Comparison of ENCODE assay signal across 15 cellular contexts in genomic region chr5:173228639-173229380, GRCh38. TPM values are rescaled to one million over a fixed set of nuclear protein-coding genes. Genes with fewer than 3 reads are reported as not detected.
DNase-seq lines count a peak whose midpoint lies in the region; ATAC-seq, FAIRE-seq and TF ChIP-seq lines count a peak whose summit lies in the region.
"Had no signal": no experiment of that assay in that cellular context is flagged by ENCODE, and none has a peak within 500 bp of the region (broad histone marks: within the 10 kb centered on the region; RNA-seq: fewer than 3 reads in every experiment).

No MANE protein-coding gene starts in this region.

- H3K23ac ChIP-seq in mesenchymal stem cell (ENCODE audit: low read length in 2 of 2), result peak overlapping the region in 1 of 2 experiments; percentile 18

- H3K9ac ChIP-seq in K562 (ENCODE audit: insufficient read depth in 1 of 2, low read depth in 2 of 2, low read length in 2 of 2) (no peak overlapping the region), mesenchymal stem cell (ENCODE audit: low read length) (no peak overlapping the region)

- H2BK5ac ChIP-seq in mesenchymal stem cell (ENCODE audit: low read depth, low read length, poor library complexity, severe bottlenecking), result no peak overlapping the region

- peak overlapping the region in 1 of 2 experiments; percentile 83 for H3K4ac ChIP-seq in mesenchymal stem cell (ENCODE audit: low read depth in 1 of 2, low read length in 2 of 2)

- peak overlapping the region; percentile 44 for H3K27ac Mint-ChIP-seq in activated T-cell treated with anti-CD3 and anti-CD28 coated beads, Interleukin-2, amount 50 U/mL, for 24 hours

- no peak for FAIRE-seq in K562 (lab: Jason Lieb, UNC)
- FAIRE-seq: urothelium cell line had no signal

- TF ChIP-seq EP300 in K562 (IDR thresholded peaks at IDR 0.05; ENCODE audit: low read length) (no peak), suprapubic skin (IDR thresholded peaks at IDR 0.05) (no peak)

- no peak for TF ChIP-seq RAD21 in K562 (CRISPR knock-in tag; conservative IDR thresholded peaks at IDR 0.05 in 1 of 2, IDR thresholded peaks at IDR 0.05 in 1 of 2)

- in situ Hi-C loops in K562 (cut with MboI), result no loop called here

- H3K4me3 Mint-ChIP-seq in activated T-cell treated with anti-CD3 and anti-CD28 coated beads, Interleukin-2, amount 50 U/mL, for 24 hours, result peak overlapping the region; percentile 64

- no peak for TF ChIP-seq POLR2A in K562 (conservative IDR thresholded peaks at IDR 0.05)
- no peak for TF ChIP-seq POLR2A in suprapubic skin (IDR thresholded peaks at IDR 0.05)
- TF ChIP-seq POLR2A in esophagus squamous epithelium (IDR thresholded peaks at IDR 0.05), result no peak

- H3K27ac ChIP-seq in K562 (ENCODE audit: extremely low read depth, low read depth, low read length), result no peak overlapping the region
- H3K27ac ChIP-seq in mesenchymal stem cell (ENCODE audit: low read length, poor library complexity, severe bottlenecking), result no peak overlapping the region
- no peak overlapping the region for H3K27ac ChIP-seq in suprapubic skin
- H3K27ac ChIP-seq in esophagus squamous epithelium, result no peak overlapping the region
- H3K27ac ChIP-seq: epithelial cell of prostate had no signal

- no peaks in the 10 kb centered on the region for H3K36me3 Mint-ChIP-seq in activated T-cell treated with anti-CD3 and anti-CD28 coated beads, Interleukin-2, amount 50 U/mL, for 24 hours (ENCODE audit: low read depth)

- H3K27me3 ChIP-seq in K562 (ENCODE audit: control insufficient read depth in 2 of 2, insufficient read depth in 2 of 2, low read length in 2 of 2) (peaks cover 62 to 78% of the 10 kb centered on the region in 2 experiments), mesenchymal stem cell (ENCODE audit: control insufficient read depth in 1 of 2, insufficient read depth in 1 of 2, low read length in 2 of 2) (peaks cover 90 to 100% of the 10 kb centered on the region in 2 experiments), suprapubic skin (peaks cover 76% of the 10 kb centered on the region), esophagus squamous epithelium (peaks cover 20 to 98% (median 32%) of the 10 kb centered on the region in 4 donors)

- H3K4me3 ChIP-seq in K562 (no peak overlapping the region), mesenchymal stem cell (ENCODE audit: insufficient read depth in 1 of 2, low read depth in 1 of 2, low read length in 2 of 2) (peak overlapping the region in 1 of 2 experiments; percentile 63), suprapubic skin (peak overlapping the region; percentile 38), esophagus squamous epithelium (peak overlapping the region in 2 of 4 donors; percentile 24 to 36)

- H3K9me3 Mint-ChIP-seq in activated T-cell treated with anti-CD3 and anti-CD28 coated beads, Interleukin-2, amount 50 U/mL, for 24 hours, result no peaks in the 10 kb centered on the region

- no peaks in the 10 kb centered on the region for H3K79me1 ChIP-seq in mesenchymal stem cell (replicated peaks; ENCODE audit: low read length, poor library complexity, severe bottlenecking)

- H2BK15ac ChIP-seq in mesenchymal stem cell (ENCODE audit: low read depth, poor library complexity, severe bottlenecking), result peak overlapping the region; percentile 57

- no peaks in the 10 kb centered on the region for H3K79me2 ChIP-seq in K562 (ENCODE audit: control insufficient read depth, insufficient read depth, low read length)

- no peak overlapping the region for H2AK5ac ChIP-seq in mesenchymal stem cell (ENCODE audit: low read length, severe bottlenecking)

- H4K20me1 ChIP-seq in K562 (replicated peaks; ENCODE audit: control insufficient read depth, insufficient read depth, low read length), result peaks cover 16% of the 10 kb centered on the region

- H3K14ac ChIP-seq in mesenchymal stem cell (ENCODE audit: low read length in 2 of 2), result no peak overlapping the region

- ATAC-seq in K562 (peak; percentile 23), HG02852 (IDR thresholded peaks at IDR 0.05; ENCODE audit: unreplicated experiment) (no peak)

- H3K18ac ChIP-seq in mesenchymal stem cell (ENCODE audit: low read depth in 1 of 2, low read length in 2 of 2), result peak overlapping the region in 1 of 2 experiments; percentile 28

- H3K9me1 ChIP-seq in K562 (ENCODE audit: control insufficient read depth, insufficient read depth, low read length), result no peaks in the 10 kb centered on the region

- H2BK120ac ChIP-seq in mesenchymal stem cell (ENCODE audit: low read depth, low read length), result no peak overlapping the region

- H2AFZ ChIP-seq in K562 (ENCODE audit: low read depth, low read length) (no peak overlapping the region), mesenchymal stem cell (ENCODE audit: low read depth, low read length) (no peak overlapping the region)

- peaks cover 81% of the 10 kb centered on the region for H3K27me3 Mint-ChIP-seq in activated T-cell treated with anti-CD3 and anti-CD28 coated beads, Interleukin-2, amount 50 U/mL, for 24 hours

- H4K8ac ChIP-seq in mesenchymal stem cell (ENCODE audit: low read length), result peak overlapping the region; percentile 63

- H3K4me1 ChIP-seq in K562 (replicated peaks in 1 of 2; ENCODE audit: control insufficient read depth in 2 of 2, insufficient read depth in 2 of 2, low read length in 2 of 2) (peaks cover 0 to 20% of the 10 kb centered on the region in 2 experiments; a peak in 2 of 5 replicates), mesenchymal stem cell (ENCODE audit: control insufficient read depth, insufficient read depth, low read depth, low read length) (peaks cover 15% of the 10 kb centered on the region), suprapubic skin (peaks cover 29% of the 10 kb centered on the region), esophagus squamous epithelium (peaks cover 9 to 35% (median 15%) of the 10 kb centered on the region in 3 donors)

- no TSS peak for BruUV-seq in K562 (replicated peaks; lab: Mats Ljungman, UMichigan)

- H2BK12ac ChIP-seq in mesenchymal stem cell (ENCODE audit: low read length in 2 of 2), result no peak overlapping the region

- intact Hi-C loops in K562 (cut with micrococcal nuclease) (no loop called here), esophagus squamous epithelium (cut with DNase I) (no loop called here)

- no peak for DNase-seq in activated T-cell treated with anti-CD3 and anti-CD28 coated beads, Interleukin-2, amount 50 U/mL, for 24 hours
- DNase-seq in activated T-cell treated with anti-CD3 and anti-CD28 coated beads, Interleukin-2, amount 50 U/mL, for 48 hours, result no peak
- DNase-seq in K562 (ENCODE audit: extremely low read depth in 1 of 4, low spot score in 3 of 4), result no peak
- peak; percentile 66 for DNase-seq in mesenchymal stem cell
- DNase-seq in suprapubic skin (ENCODE audit: low spot score in 2 of 2), result no peak
- no peak for DNase-seq in CD1c-positive myeloid dendritic cell (ENCODE audit: extremely low spot score)
- no peak for DNase-seq in esophagus squamous epithelium (lab: John Stamatoyannopoulos, UW)
- DNase-seq: activated CD4-positive, CD25-positive, alpha-beta regulatory T cell; Karpas-422; NCI-H446 treated with DMSO at 0.1 percent for 48 hours; SHP77 had no signal

- H3K4me2 ChIP-seq in K562 (ENCODE audit: insufficient read depth, low read length) (no peak overlapping the region), mesenchymal stem cell (ENCODE audit: low read length, poor library complexity, severe bottlenecking) (peak overlapping the region; percentile 43)

- no peaks in the 10 kb centered on the region for H3K9me3 ChIP-seq in K562 (replicated peaks; ENCODE audit: control insufficient read depth, insufficient read depth, low read depth, low read length)
- no peaks in the 10 kb centered on the region for H3K9me3 ChIP-seq in mesenchymal stem cell (ENCODE audit: control insufficient read depth, low read length)
- no peaks in the 10 kb centered on the region for H3K9me3 ChIP-seq in suprapubic skin
- H3K9me3 ChIP-seq in esophagus squamous epithelium, result no peaks in the 10 kb centered on the region

- H4K91ac ChIP-seq in mesenchymal stem cell (ENCODE audit: low read length), result no peak overlapping the region

- peaks cover 23% of the 10 kb centered on the region for H3K4me1 Mint-ChIP-seq in activated T-cell treated with anti-CD3 and anti-CD28 coated beads, Interleukin-2, amount 50 U/mL, for 24 hours (ENCODE audit: low read depth)

- no peaks in the 10 kb centered on the region for H3K36me3 ChIP-seq in K562 (ENCODE audit: control insufficient read depth, insufficient read depth, low read length)
- H3K36me3 ChIP-seq in mesenchymal stem cell (ENCODE audit: control insufficient read depth in 1 of 2, insufficient read depth in 2 of 2, low read depth in 1 of 2, low read length in 2 of 2), result no peaks in the 10 kb centered on the region
- H3K36me3 ChIP-seq in suprapubic skin, result no peaks in the 10 kb centered on the region
- H3K36me3 ChIP-seq in esophagus squamous epithelium, result no peaks in the 10 kb centered on the region

- POLR2A ChIA-PET in K562 (lab: Yijun Ruan, JAX), result interaction anchor here (0.6 to 1.8 kb wide), 4 partner anchors 8 to 245 kb away, joined by 4 to 6 read pairs (median 4); no protein-coding TSS in a partner anchor

- 2% methylated on average over 42 of the region's 47 CpGs for WGBS in K562 (ENCODE audit: insufficient coverage, low coverage, missing lambda C conversion rate)
- 22% methylated on average over 47 of the region's 47 CpGs for WGBS in mesenchymal stem cell
- WGBS in suprapubic skin, result 27% methylated on average over 44 of the region's 47 CpGs
- 14 to 23% methylated on average over 18 to 36 of the region's 47 CpGs for WGBS in esophagus squamous epithelium, 2 donors

- CTCF ChIA-PET in K562 (lab: Yijun Ruan, JAX; ENCODE audit: low intra/inter-chr PET ratio), result interaction anchor here (0.6 kb wide), 1 partner anchor 350 kb away, joined by 4 read pairs; no protein-coding TSS in a partner anchor

- TF ChIP-seq CTCF in K562 (IDR thresholded peaks at IDR 0.05 in 2 of 3, conservative IDR thresholded peaks at IDR 0.05 in 1 of 3; ENCODE audit: insufficient read depth in 2 of 3, low read depth in 1 of 3, low read length in 3 of 3) (no peak), suprapubic skin (IDR thresholded peaks at IDR 0.05) (no peak), esophagus squamous epithelium (IDR thresholded peaks at IDR 0.05) (no peak)

RNA-seq across cellular contexts. Expression of gene NKX2-5, which starts 6.2 kb away (rescaled TPM):
- not detected in 2 replicates for total RNA-seq in K562 (2011; cell fraction: chromatin; rRNA removed; ENCODE audit: low replicate concordance)
- total RNA-seq in K562 (2011; cell fraction: nucleolus; rRNA removed), result not detected in 2 replicates
- not detected in 2 replicates for total RNA-seq in K562 (2011; cell fraction: nucleoplasm; rRNA removed)
- total RNA-seq in K562 (2014; rRNA removed), result not detected in 2 replicates
- not detected in 2 replicates for total RNA-seq in K562 (2014; rRNA removed; fragmentation: Illumina TruSeq; extraction: Trizol)
- total RNA-seq in K562 (2015; rRNA removed; fragmentation: Illumina TruSeq; extraction: Trizol), result not detected in 2 replicates
- total RNA-seq in K562 (2021), result not detected in 2 replicates
- polyA plus RNA-seq in K562 (2011; rRNA removed), result not detected in 2 replicates
- polyA plus RNA-seq in K562 (2011; cell fraction: cytosol; rRNA removed), result not detected in 2 replicates
- not detected in 2 replicates for polyA plus RNA-seq in K562 (2011; cell fraction: nucleus; rRNA removed)
- polyA plus RNA-seq in K562 (2012), result not detected in 2 replicates
- polyA plus RNA-seq in K562 (2014; fragmentation: Illumina TruSeq; extraction: Trizol), result not detected in 2 replicates
- not detected for polyA plus RNA-seq in K562 (2014; fragmentation: Nextera tagmentation; extraction: Ambion mirVana)
- not detected in 2 replicates for polyA plus RNA-seq in K562 (2014; rRNA removed)
- polyA minus RNA-seq in K562 (2011; rRNA and poly(A)+ RNA removed), result not detected in 2 replicates
- not detected in 2 replicates for polyA minus RNA-seq in K562 (2011; cell fraction: cytosol; rRNA and poly(A)+ RNA removed)
- not detected in 2 replicates for polyA minus RNA-seq in K562 (2011; cell fraction: nucleus; rRNA and poly(A)+ RNA removed)
- 46.8 TPM for polyA plus RNA-seq in mesenchymal stem cell (2013, experiment 1 of 2)
- polyA plus RNA-seq in mesenchymal stem cell (2013, experiment 2 of 2), result 45.4 TPM
- not detected for total RNA-seq in suprapubic skin
- not detected for total RNA-seq in esophagus squamous epithelium
- total RNA-seq: posterior vena cava had no signal
